8 cellular contexts compared by ENCODE assay signal in the genomic region with DNA sequence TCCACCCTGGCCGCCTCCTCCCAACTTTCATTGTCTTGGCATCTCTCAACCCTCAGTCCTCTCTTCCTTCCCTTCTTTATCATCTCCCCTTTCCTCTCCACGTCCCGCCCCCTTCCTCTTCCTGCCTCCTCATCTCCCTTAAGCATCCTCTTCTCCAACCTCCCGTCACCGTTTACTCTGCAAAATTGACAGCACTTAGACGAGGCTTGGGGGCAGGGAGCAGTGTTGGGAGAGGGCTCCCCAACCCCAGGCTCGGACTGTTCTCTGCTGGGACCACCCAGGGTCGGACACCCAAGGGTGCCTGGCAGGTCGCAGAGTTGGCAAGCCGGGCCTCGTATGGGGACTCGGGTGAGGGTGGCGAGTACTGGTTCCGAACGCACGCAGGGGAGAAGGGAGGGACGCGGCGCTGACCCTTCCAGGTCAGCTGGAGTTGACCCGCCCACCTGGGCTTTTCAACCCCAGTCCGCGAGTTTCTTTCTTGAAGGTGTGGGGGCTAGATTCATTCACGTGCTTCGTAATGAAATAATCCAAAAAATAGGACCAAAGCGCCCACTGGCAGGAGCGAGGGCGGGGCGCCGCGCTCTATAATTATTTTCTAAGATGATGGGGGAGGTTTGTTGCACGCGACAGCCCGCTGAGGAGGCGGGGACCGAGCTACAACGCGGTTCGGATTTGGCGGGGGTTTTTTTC. TPM values are rescaled to one million over a fixed set of nuclear protein-coding genes. Genes with fewer than 3 reads are reported as not detected.
DNase-seq lines count a peak whose midpoint lies in the region; ATAC-seq, FAIRE-seq and TF ChIP-seq lines count a peak whose summit lies in the region.

No MANE protein-coding gene starts in this region.

- peak overlapping the region; percentile 83 for H2AFZ ChIP-seq in keratinocyte (ENCODE audit: control insufficient read depth, low read length)

- ATAC-seq in GM19452 (IDR thresholded peaks at IDR 0.05; ENCODE audit: unreplicated experiment) (no peak), HG02678 (IDR thresholded peaks at IDR 0.05; ENCODE audit: unreplicated experiment) (no peak)

- TF ChIP-seq CTCF in astrocyte of the cerebellum (IDR thresholded peaks at IDR 0.05; ENCODE audit: low read depth, low read length, missing control alignments) (no peak), keratinocyte (optimal IDR thresholded peaks at IDR 0.05 in 1 of 3, IDR thresholded peaks at IDR 0.05 in 1 of 3, conservative IDR thresholded peaks at IDR 0.05 in 1 of 3; ENCODE audit: extremely low read depth in 1 of 3, insufficient read depth in 2 of 3, low read length in 3 of 3) (no peak)

- peak overlapping the region; percentile 96; the same call in 1 of the 2 replicates for H3K9ac ChIP-seq in ES-I3 (ENCODE audit: low read depth, low read length)
- H3K9ac ChIP-seq in keratinocyte (ENCODE audit: control insufficient read depth, extremely low read depth, insufficient read depth, low read length), result peak overlapping the region; percentile 88

- H3K27ac ChIP-seq in keratinocyte (ENCODE audit: control insufficient read depth, insufficient read depth, low read length), result peak overlapping the region; percentile 83

- peak overlapping the region; percentile 84 for H3K4me2 ChIP-seq in keratinocyte (ENCODE audit: control insufficient read depth, extremely low read depth, insufficient read depth, low read depth, low read length)

- peaks cover 15% of the 10 kb centered on the region for H3K27me3 ChIP-seq in keratinocyte (ENCODE audit: control insufficient read depth, extremely low read depth, insufficient read depth, low read length)

- H3K9me3 ChIP-seq in ES-I3 (ENCODE audit: control insufficient read depth, insufficient read depth, low read length) (no peaks in the 10 kb centered on the region), keratinocyte (ENCODE audit: control insufficient read depth, low read depth, low read length) (no peaks in the 10 kb centered on the region)

- H3K4me1 ChIP-seq in ES-I3 (ENCODE audit: insufficient read depth, low read length), result peaks cover 8% of the 10 kb centered on the region; the same call in 1 of the 2 replicates
- H3K4me1 ChIP-seq in keratinocyte (ENCODE audit: control insufficient read depth, extremely low read depth, insufficient read depth, low read length), result peaks cover 41% of the 10 kb centered on the region

- DNase-seq in NCI-H510A (lab: John Stamatoyannopoulos, UW) (peak; percentile 54), astrocyte of the cerebellum (ENCODE audit: low read depth) (no peak), keratinocyte (ENCODE audit: low read depth, low spot score) (no peak), SIG-M5 (lab: John Stamatoyannopoulos, UW) (no peak)
- peak; percentile 64 for DNase-seq in stimulated activated naive CD4-positive, alpha-beta T cell treated with Interleukin-2 at 50 U/mL for 16 hours (lab: John Stamatoyannopoulos, UW)

- H3K4me3 ChIP-seq in astrocyte of the cerebellum (ENCODE audit: low read depth, low read length) (peak overlapping the region; percentile 77), keratinocyte (ENCODE audit: control insufficient read depth in 2 of 3, extremely low read depth in 1 of 3, insufficient read depth in 2 of 3, low read depth in 1 of 3, low read length in 3 of 3) (peak overlapping the region; percentile 81 to 88 (median 87))

- peaks cover 20% of the 10 kb centered on the region for H3K79me2 ChIP-seq in keratinocyte (ENCODE audit: control insufficient read depth, insufficient read depth, low read length)

- H3K36me3 ChIP-seq in ES-I3 (ENCODE audit: insufficient read depth, low read length), result 0 out of 2 replicates have a peak, but pooled peaks cover 7% of the 10 kb centered on the region
- peaks cover 2 to 10% of the 10 kb centered on the region in 2 experiments for H3K36me3 ChIP-seq in keratinocyte (ENCODE audit: control insufficient read depth in 2 of 2, extremely low read depth in 1 of 2, insufficient read depth in 2 of 2, low read length in 2 of 2)

- in situ Hi-C loops in astrocyte of the cerebellum (cut with HindIII; ENCODE audit: low sequenced_read_pairs), result no loop called here

- dilution Hi-C loops in keratinocyte (cut with MboI; ENCODE audit: extremely low pct_ligation_motif_present, low sequenced_read_pairs), result no loop called here

- no peaks in the 10 kb centered on the region for H4K20me1 ChIP-seq in keratinocyte (ENCODE audit: control insufficient read depth, extremely low read depth, insufficient read depth, low read length)

- H3K9me1 ChIP-seq in keratinocyte (ENCODE audit: control insufficient read depth, extremely low read depth, insufficient read depth, low read length), result peaks cover 2% of the 10 kb centered on the region

- no peak for FAIRE-seq in keratinocyte (lab: Jason Lieb, UNC)

RNA-seq across cellular contexts. Expression of a gene that starts 0.8 kb away (rescaled TPM):
- 6.4 to 17.1 TPM (median 13.6 TPM) in 3 replicates for polyA plus RNA-seq in keratinocyte
- polyA plus RNA-seq in keratinocyte (2011; ENCODE audit: low read depth), result 2.7 TPM
- 5.9 and 12.0 TPM in 2 replicates for polyA plus RNA-seq in keratinocyte (2011; cell fraction: cytosol; rRNA removed)
- polyA plus RNA-seq in keratinocyte (2011; cell fraction: nucleus; rRNA removed), result 5.1 and 5.3 TPM in 2 replicates
- polyA plus RNA-seq in keratinocyte (2012; ENCODE audit: low replicate concordance), result 4.7 and 19.3 TPM in 2 replicates
- polyA minus RNA-seq in keratinocyte, result 1.5 to 2.7 TPM (median 2.0 TPM) in 3 replicates
- 4.2 TPM for polyA minus RNA-seq in keratinocyte (2011; cell fraction: cytosol; rRNA and poly(A)+ RNA removed)
- 2.3 and 2.9 TPM in 2 replicates for polyA minus RNA-seq in keratinocyte (2011; cell fraction: nucleus; rRNA and poly(A)+ RNA removed)

RNA-seq across cellular contexts. Expression of a gene that starts 3.2 kb away (rescaled TPM):
- polyA plus RNA-seq in keratinocyte, result not detected in 3 replicates
- polyA plus RNA-seq in keratinocyte (2011; ENCODE audit: low read depth), result not detected
- polyA plus RNA-seq in keratinocyte (2011; cell fraction: cytosol; rRNA removed), result not detected in 2 replicates
- polyA plus RNA-seq in keratinocyte (2011; cell fraction: nucleus; rRNA removed), result 0.04 and 0.14 TPM in 2 replicates
- 0.10 and 0.38 TPM in 2 replicates for polyA plus RNA-seq in keratinocyte (2012; ENCODE audit: low replicate concordance)
- not detected in 3 replicates for polyA minus RNA-seq in keratinocyte
- polyA minus RNA-seq in keratinocyte (2011; cell fraction: cytosol; rRNA and poly(A)+ RNA removed), result not detected
- polyA minus RNA-seq in keratinocyte (2011; cell fraction: nucleus; rRNA and poly(A)+ RNA removed), result not detected in 2 replicates

RNA-seq across cellular contexts. Expression of a gene that starts 5.1 kb away (rescaled TPM):
- 130 to 213 TPM (median 148 TPM) in 3 replicates for polyA plus RNA-seq in keratinocyte
- polyA plus RNA-seq in keratinocyte (2011; ENCODE audit: low read depth), result 29.4 TPM
- 124 and 190 TPM in 2 replicates for polyA plus RNA-seq in keratinocyte (2011; cell fraction: cytosol; rRNA removed)
- polyA plus RNA-seq in keratinocyte (2011; cell fraction: nucleus; rRNA removed), result 291 and 376 TPM in 2 replicates
- 69.0 and 193 TPM in 2 replicates for polyA plus RNA-seq in keratinocyte (2012; ENCODE audit: low replicate concordance)
- polyA minus RNA-seq in keratinocyte, result 404 to 958 TPM (median 529 TPM) in 3 replicates
- polyA minus RNA-seq in keratinocyte (2011; cell fraction: cytosol; rRNA and poly(A)+ RNA removed), result 337 TPM
- 295 and 307 TPM in 2 replicates for polyA minus RNA-seq in keratinocyte (2011; cell fraction: nucleus; rRNA and poly(A)+ RNA removed)

RNA-seq across cellular contexts. Expression of a gene that starts 8.8 kb away (rescaled TPM):
- polyA plus RNA-seq in keratinocyte, result 48.5 to 82.3 TPM (median 59.0 TPM) in 3 replicates
- 43.0 TPM for polyA plus RNA-seq in keratinocyte (2011; ENCODE audit: low read depth)
- 56.3 and 78.7 TPM in 2 replicates for polyA plus RNA-seq in keratinocyte (2011; cell fraction: cytosol; rRNA removed)
- polyA plus RNA-seq in keratinocyte (2011; cell fraction: nucleus; rRNA removed), result 42.7 and 43.6 TPM in 2 replicates
- polyA plus RNA-seq in keratinocyte (2012; ENCODE audit: low replicate concordance), result 63.9 and 156 TPM in 2 replicates
- polyA minus RNA-seq in keratinocyte, result 139 to 296 TPM (median 165 TPM) in 3 replicates
- polyA minus RNA-seq in keratinocyte (2011; cell fraction: cytosol; rRNA and poly(A)+ RNA removed), result 198 TPM
- polyA minus RNA-seq in keratinocyte (2011; cell fraction: nucleus; rRNA and poly(A)+ RNA removed), result 32.3 and 42.1 TPM in 2 replicates

RNA-seq across cellular contexts. Expression of a gene that starts 24.6 kb away (rescaled TPM):
- polyA plus RNA-seq in keratinocyte, result 36.3 to 48.3 TPM (median 43.7 TPM) in 3 replicates
- 14.3 TPM for polyA plus RNA-seq in keratinocyte (2011; ENCODE audit: low read depth)
- polyA plus RNA-seq in keratinocyte (2011; cell fraction: cytosol; rRNA removed), result 17.2 and 23.7 TPM in 2 replicates
- 72.3 and 83.5 TPM in 2 replicates for polyA plus RNA-seq in keratinocyte (2011; cell fraction: nucleus; rRNA removed)
- 15.4 and 26.9 TPM in 2 replicates for polyA plus RNA-seq in keratinocyte (2012; ENCODE audit: low replicate concordance)
- polyA minus RNA-seq in keratinocyte, result 46.4 to 57.5 TPM (median 48.8 TPM) in 3 replicates
- polyA minus RNA-seq in keratinocyte (2011; cell fraction: cytosol; rRNA and poly(A)+ RNA removed), result 41.4 TPM
- 39.9 and 56.2 TPM in 2 replicates for polyA minus RNA-seq in keratinocyte (2011; cell fraction: nucleus; rRNA and poly(A)+ RNA removed)

Comparison
In these comparisons a context has a peak if more than half of its experiments do, and no peak if none do; other contexts are left out.
1. DNase-seq: peak in NCI-H510A (single experiment) and stimulated activated naive CD4-positive, alpha-beta T cell treated with Interleukin-2 at 50 U/mL for 16 hours (single experiment); none in astrocyte of the cerebellum (single experiment), keratinocyte (single experiment) and SIG-M5 (single experiment).